24 cellular contexts compared by ENCODE assay signal in the genomic region with DNA sequence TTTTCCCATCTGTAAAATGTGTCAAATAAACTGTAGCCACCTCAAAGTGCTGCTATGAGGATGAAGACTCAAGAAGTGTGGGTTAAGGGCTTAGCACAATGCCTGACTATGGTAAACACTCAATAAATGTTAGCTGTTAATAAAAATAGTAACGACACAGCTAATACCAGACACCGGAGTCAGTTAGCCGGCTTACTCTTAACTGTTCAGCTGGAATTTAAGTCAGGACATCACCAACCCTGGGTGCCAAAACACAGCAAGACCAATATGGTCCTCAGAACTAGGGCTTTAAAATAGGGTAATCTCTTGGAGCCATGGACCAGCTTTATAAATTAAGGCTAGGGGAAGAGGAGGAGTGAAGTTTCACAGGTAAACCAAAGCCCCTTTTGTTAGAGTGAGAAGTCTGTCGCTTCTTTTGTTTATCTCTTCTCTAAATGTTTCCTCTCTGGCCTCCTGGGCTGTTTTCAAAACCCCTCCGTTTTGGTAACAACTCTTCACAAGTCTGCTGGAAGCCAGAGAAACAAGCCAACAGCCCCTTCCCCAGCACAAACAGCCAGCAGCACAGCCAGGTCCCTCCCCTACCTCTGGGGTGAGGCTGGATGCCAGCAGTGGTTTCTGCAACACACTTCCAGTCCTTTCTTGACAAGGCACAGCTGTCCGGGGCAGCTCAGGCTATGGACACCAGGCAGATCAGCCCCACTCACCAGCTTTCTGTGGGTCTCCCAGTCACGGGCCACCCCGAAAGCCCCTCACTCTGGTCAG. TPM values are rescaled to one million over a fixed set of nuclear protein-coding genes. Genes with fewer than 3 reads are reported as not detected.
DNase-seq lines count a peak whose midpoint lies in the region; ATAC-seq lines count a peak whose summit lies in the region.
"Had no signal": no experiment of that assay in that cellular context is flagged by ENCODE, and none has a peak within 500 bp of the region (broad histone marks: within the 10 kb centered on the region; RNA-seq: fewer than 3 reads in every experiment).

No MANE protein-coding gene starts in this region.

- no peaks in the 10 kb centered on the region for H3K4me1 Mint-ChIP-seq in activated CD4-positive, alpha-beta memory T cell treated with anti-CD3 and anti-CD28 coated beads for 36 hours (ENCODE audit: low read depth)
- H3K4me1 Mint-ChIP-seq: stimulated activated naive CD8-positive, alpha-beta T cell treated with anti-CD3 and anti-CD28 coated beads, Interleukin-15, amount 100 ng/mL, for 72 hours had no signal

- H3K27ac Mint-ChIP-seq in activated CD4-positive, alpha-beta memory T cell treated with anti-CD3 and anti-CD28 coated beads for 36 hours = no peak overlapping the region
- H3K27ac Mint-ChIP-seq: activated naive CD8-positive, alpha-beta T cell; activated T-helper 1 cell treated with anti-CD3 and anti-CD28 coated beads, Interleukin-12 subunit alpha, Interleukin-12 subunit beta, Interleukin-2, Interleukin-4 antibody, amounts not matched to agents 30 ng/mL and 10 ng/mL and 1 ng/mL, durations not matched to agents 14 hours and 24 hours and 36 hours; HFFc6; stimulated activated naive CD8-positive, alpha-beta T cell treated with anti-CD3 and anti-CD28 coated beads, Interleukin-15, amount 100 ng/mL, for 72 hours had no signal

- DNase-seq in DMS 273 (lab: John Stamatoyannopoulos, UW; ENCODE audit: unreplicated experiment) (peak; percentile 23), DMS 273 treated with DMSO at 0.1 percent for 48 hours (lab: John Stamatoyannopoulos, UW) (no peak), Right ventricle myocardium superior (peak; percentile 69), myocyte (ENCODE audit: low read depth) (peak; percentile 51), DMS153 (lab: John Stamatoyannopoulos, UW) (no peak), T-helper 9 cell (no peak)
- no peak for DNase-seq in activated CD4-positive, alpha-beta memory T cell treated with anti-CD3 and anti-CD28 coated beads for 36 hours
- DNase-seq: activated CD4-positive, CD25-positive, alpha-beta regulatory T cell treated with anti-CD3 and anti-CD28 coated beads, Interleukin-2, amount 50 U/mL, for 72 hours; DMS79 treated with DMSO at 0.1 percent for 48 hours; effector memory CD4-positive, alpha-beta T cell; esophagus squamous epithelium; HFFc6; midbrain; MV-4-11; stimulated activated naive CD8-positive, alpha-beta T cell treated with anti-CD3 and anti-CD28 coated beads, Interleukin-15, amount 100 ng/mL, for 72 hours; SW 1271 had no signal

- no peak overlapping the region for H3K4me3 Mint-ChIP-seq in activated CD4-positive, alpha-beta memory T cell treated with anti-CD3 and anti-CD28 coated beads for 36 hours
- H3K4me3 Mint-ChIP-seq: activated naive CD8-positive, alpha-beta T cell; activated T-helper 1 cell treated with anti-CD3 and anti-CD28 coated beads, Interleukin-12 subunit alpha, Interleukin-12 subunit beta, Interleukin-2, Interleukin-4 antibody, amounts not matched to agents 30 ng/mL and 10 ng/mL and 1 ng/mL, durations not matched to agents 14 hours and 24 hours and 36 hours; HFFc6; stimulated activated naive CD8-positive, alpha-beta T cell treated with anti-CD3 and anti-CD28 coated beads, Interleukin-15, amount 100 ng/mL, for 72 hours had no signal

- CTCF ChIA-PET in activated CD4-positive, alpha-beta memory T cell treated with anti-CD3 and anti-CD28 coated beads for 36 hours (lab: Charles Lee) = no interaction called here

- intact Hi-C loops in Right ventricle myocardium superior (cut with DNase I) = no loop called here
- intact Hi-C loops in activated CD4-positive, alpha-beta memory T cell treated with anti-CD3 and anti-CD28 coated beads for 36 hours (cut with micrococcal nuclease) = no loop called here

- peaks cover 5% of the 10 kb centered on the region for H3K27me3 Mint-ChIP-seq in activated CD4-positive, alpha-beta memory T cell treated with anti-CD3 and anti-CD28 coated beads for 36 hours

- POLR2A ChIA-PET in activated CD4-positive, alpha-beta memory T cell treated with anti-CD3 and anti-CD28 coated beads for 36 hours (lab: Charles Lee) = no interaction called here

- ATAC-seq in Right ventricle myocardium superior (ENCODE audit: poor library complexity) (peak; percentile 58), HG03139 (IDR thresholded peaks at IDR 0.05; ENCODE audit: unreplicated experiment) (no peak)
- ATAC-seq: stimulated activated naive CD8-positive, alpha-beta T cell treated with anti-CD3 and anti-CD28 coated beads, Interleukin-15, amount 100 ng/mL, for 72 hours had no signal

- no peaks in the 10 kb centered on the region for H3K9me3 Mint-ChIP-seq in activated CD4-positive, alpha-beta memory T cell treated with anti-CD3 and anti-CD28 coated beads for 36 hours
- H3K9me3 Mint-ChIP-seq: activated T-helper 1 cell treated with anti-CD3 and anti-CD28 coated beads, Interleukin-12 subunit alpha, Interleukin-12 subunit beta, Interleukin-2, Interleukin-4 antibody, amounts not matched to agents 30 ng/mL and 10 ng/mL and 1 ng/mL, durations not matched to agents 14 hours and 24 hours and 36 hours; HFFc6; stimulated activated naive CD8-positive, alpha-beta T cell treated with anti-CD3 and anti-CD28 coated beads, Interleukin-15, amount 100 ng/mL, for 72 hours had no signal

- H3K36me3 Mint-ChIP-seq in activated CD4-positive, alpha-beta memory T cell treated with anti-CD3 and anti-CD28 coated beads for 36 hours = no peaks in the 10 kb centered on the region
- H3K36me3 Mint-ChIP-seq: activated naive CD8-positive, alpha-beta T cell had no signal

RNA-seq across cellular contexts. Expression of gene FZD7, which starts 13.8 kb away (rescaled TPM):
- total RNA-seq in Right ventricle myocardium superior = 25.3 TPM
- total RNA-seq in myocyte = 9.8 and 22.7 TPM in 2 replicates
- polyA plus RNA-seq in myocyte (2012) = 12.6 TPM
- under 1 TPM; 0.58 to 0.62 TPM for total RNA-seq in activated CD4-positive, alpha-beta memory T cell treated with anti-CD3 and anti-CD28 coated beads for 36 hours

RNA-seq across cellular contexts. Expression of gene KIAA2012, which starts 53.2 kb away (rescaled TPM):
- total RNA-seq in Right ventricle myocardium superior = not detected
- total RNA-seq in myocyte = not detected in 2 replicates
- polyA plus RNA-seq in myocyte (2012) = 0.03 TPM
- total RNA-seq in activated CD4-positive, alpha-beta memory T cell treated with anti-CD3 and anti-CD28 coated beads for 36 hours = not detected
- total RNA-seq: activated T-helper 1 cell treated with anti-CD3 and anti-CD28 coated beads, Interleukin-12 subunit alpha, Interleukin-12 subunit beta, Interleukin-2, Interleukin-4 antibody, amounts not matched to agents 30 ng/mL and 10 ng/mL and 1 ng/mL, durations not matched to agents 14 hours and 24 hours and 36 hours; chondrocyte; esophagus squamous epithelium; glomerular endothelial cell; HT1080; renal cortical epithelial cell; tibial nerve had no signal

Comparison
In these comparisons a context has a peak if more than half of its experiments do, and no peak if none do; other contexts are left out.
1. DNase-seq: peak in DMS 273 (single experiment), Right ventricle myocardium superior (single experiment) and myocyte (single experiment); none in DMS 273 treated with DMSO at 0.1 percent for 48 hours (single experiment), DMS153 (single experiment), activated CD4-positive, alpha-beta memory T cell treated with anti-CD3 and anti-CD28 coated beads for 36 hours (single experiment) and T-helper 9 cell (single experiment).